In the genomic region with DNA sequence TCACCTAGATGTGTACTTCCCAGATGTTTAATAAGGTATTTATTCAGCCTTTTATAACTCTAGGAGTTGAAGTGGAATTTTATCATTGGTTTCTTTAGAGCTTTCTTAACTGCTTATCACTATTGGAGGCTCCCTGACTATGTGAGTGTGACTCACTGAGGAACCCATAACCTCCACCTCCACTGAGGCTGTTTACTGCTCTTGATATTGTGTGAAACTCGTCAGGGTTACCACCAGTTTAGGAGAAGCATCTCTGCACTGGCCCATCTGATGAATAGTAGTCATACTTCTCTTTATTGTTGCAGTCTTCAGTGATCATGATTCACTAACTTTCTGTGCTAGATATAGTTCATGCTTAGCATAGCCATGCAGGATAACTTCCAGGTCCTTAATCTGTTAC, we compare ENCODE assay signal across 24 cellular contexts.
DNase-seq lines count a peak whose midpoint lies in the region; ATAC-seq and TF ChIP-seq lines count a peak whose summit lies in the region.
"Had no signal": no experiment of that assay in that cellular context is flagged by ENCODE, and none has a peak within 500 bp of the region (broad histone marks: within the 10 kb centered on the region; RNA-seq: fewer than 3 reads in every experiment).

No MANE protein-coding gene starts in this region.

- CTCF ChIA-PET in BJ (lab: Yijun Ruan, JAX) = interaction anchor here (1.6 kb wide), 1 partner anchor 17 kb away, joined by 4 read pairs; no protein-coding TSS in a partner anchor

- H3K9me3 Mint-ChIP-seq in activated naive CD8-positive, alpha-beta T cell treated with anti-CD3 and anti-CD28 coated beads, Interleukin-2, amount 50 U/mL, for 24 hours = no peaks in the 10 kb centered on the region
- no peaks in the 10 kb centered on the region for H3K9me3 Mint-ChIP-seq in nephron progenitor cell
- H3K9me3 Mint-ChIP-seq: mesothelial cell of epicardium, nephron had no signal

- H3K4me3 Mint-ChIP-seq in activated naive CD8-positive, alpha-beta T cell treated with anti-CD3 and anti-CD28 coated beads, Interleukin-2, amount 50 U/mL, for 24 hours = no peak overlapping the region
- H3K4me3 Mint-ChIP-seq in nephron progenitor cell = no peak overlapping the region
- H3K4me3 Mint-ChIP-seq: mesothelial cell of epicardium, nephron had no signal

- H3K27me3 Mint-ChIP-seq in activated naive CD8-positive, alpha-beta T cell treated with anti-CD3 and anti-CD28 coated beads, Interleukin-2, amount 50 U/mL, for 24 hours = no peaks in the 10 kb centered on the region
- H3K27me3 Mint-ChIP-seq in nephron progenitor cell (ENCODE audit: low read depth, poor library complexity) = no peaks in the 10 kb centered on the region

- DNase-seq in BJ (ENCODE audit: low read depth) (peak; percentile 6), EL (peak; percentile 26), hepatocyte (ENCODE audit: low spot score) (peak; percentile 26), nephron progenitor cell (no peak), DMS153 (lab: John Stamatoyannopoulos, UW) (no peak)
- DNase-seq in activated naive CD8-positive, alpha-beta T cell treated with anti-CD3 and anti-CD28 coated beads, Interleukin-2, amount 50 U/mL, for 24 hours = no peak
- DNase-seq: activated gamma-delta T cell treated with Interleukin-2 at 50 U/mL for 16 hours; anterior cingulate cortex; DMS79; effector CD8-positive, alpha-beta T cell; KG1; left colon; MV-4-11; NCI-H187; posterior cingulate gyrus; stimulated activated naive CD4-positive, alpha-beta T cell; tibial artery; WERI-Rb-1 had no signal

- TF ChIP-seq CTCF in BJ (IDR thresholded peaks at IDR 0.05; ENCODE audit: insufficient read depth, low read depth, low read length) (no peak), hepatocyte (IDR thresholded peaks at IDR 0.05; ENCODE audit: poor library complexity) (no peak), nephron progenitor cell (IDR thresholded peaks at IDR 0.05) (no peak)

- H3K27me3 ChIP-seq in BJ (ENCODE audit: control insufficient read depth, insufficient read depth, low read length) (no peaks in the 10 kb centered on the region), hepatocyte (no peaks in the 10 kb centered on the region)
- H3K27me3 ChIP-seq: SJSA1, tibial artery had no signal

- 57% methylated on average over 1 of the region's 1 CpG for WGBS in hepatocyte (ENCODE audit: low lambda C conversion rate, missing lambda C conversion rate)

- H4K20me1 ChIP-seq in hepatocyte (ENCODE audit: insufficient read depth, poor library complexity, severe bottlenecking) = no peaks in the 10 kb centered on the region

- H3K4me1 ChIP-seq in hepatocyte (ENCODE audit: insufficient read depth) = peaks cover 5% of the 10 kb centered on the region
- H3K4me1 ChIP-seq: tibial artery had no signal

- no peaks in the 10 kb centered on the region for H3K9me3 ChIP-seq in hepatocyte (ENCODE audit: low read depth)
- H3K9me3 ChIP-seq: SJSA1, tibial artery had no signal

- H3K9me2 ChIP-seq in hepatocyte (replicated peaks; ENCODE audit: insufficient read depth) = no peaks in the 10 kb centered on the region

- no peak overlapping the region for H3K4me2 ChIP-seq in hepatocyte

- H3K27ac Mint-ChIP-seq in activated naive CD8-positive, alpha-beta T cell treated with anti-CD3 and anti-CD28 coated beads, Interleukin-2, amount 50 U/mL, for 24 hours = peak overlapping the region; percentile 16
- H3K27ac Mint-ChIP-seq in nephron progenitor cell = no peak overlapping the region
- H3K27ac Mint-ChIP-seq: mesothelial cell of epicardium, nephron had no signal

- POLR2A ChIA-PET in BJ (lab: Charles Lee) = no interaction called here

- peak; percentile 82 for ATAC-seq in activated naive CD8-positive, alpha-beta T cell treated with anti-CD3 and anti-CD28 coated beads, Interleukin-2, amount 50 U/mL, for 24 hours
- no peak for ATAC-seq in HG03039 (IDR thresholded peaks at IDR 0.05; ENCODE audit: unreplicated experiment)
- ATAC-seq: esophagus mucosa, HCT116, left colon had no signal

- peak overlapping the region; percentile 14 for H3K27ac ChIP-seq in hepatocyte
- H3K27ac ChIP-seq: SJSA1, tibial artery, WERI-Rb-1 had no signal

- H3K36me3 ChIP-seq in BJ (ENCODE audit: control insufficient read depth, insufficient read depth, low read length) (peaks cover 2% of the 10 kb centered on the region; the same call in 1 of the 2 replicates), hepatocyte (replicated peaks; ENCODE audit: insufficient read depth, low read depth) (no peaks in the 10 kb centered on the region)

- no peaks in the 10 kb centered on the region for H3K79me2 ChIP-seq in hepatocyte

- H2AFZ ChIP-seq in hepatocyte = no peak overlapping the region

- peaks cover 52% of the 10 kb centered on the region for H3K36me3 Mint-ChIP-seq in activated naive CD8-positive, alpha-beta T cell treated with anti-CD3 and anti-CD28 coated beads, Interleukin-2, amount 50 U/mL, for 24 hours (ENCODE audit: low read depth)
- H3K36me3 Mint-ChIP-seq in nephron progenitor cell (ENCODE audit: low read depth) = peaks cover 37% of the 10 kb centered on the region

- H3K4me3 ChIP-seq in BJ (ENCODE audit: low read depth, low read length) = no peak overlapping the region
- no peak overlapping the region for H3K4me3 ChIP-seq in hepatocyte
- H3K4me3 ChIP-seq: SJSA1, tibial artery had no signal

- H3K4me1 Mint-ChIP-seq in activated naive CD8-positive, alpha-beta T cell treated with anti-CD3 and anti-CD28 coated beads, Interleukin-2, amount 50 U/mL, for 24 hours = peaks cover 44% of the 10 kb centered on the region
- peaks cover 2% of the 10 kb centered on the region for H3K4me1 Mint-ChIP-seq in nephron progenitor cell

Comparison
In these comparisons a context has a peak if more than half of its experiments do, and no peak if none do; other contexts are left out.
1. DNase-seq: peak in BJ (single experiment), EL (single experiment) and hepatocyte (single experiment); none in activated naive CD8-positive, alpha-beta T cell treated with anti-CD3 and anti-CD28 coated beads, Interleukin-2, amount 50 U/mL, for 24 hours (single experiment), nephron progenitor cell (single experiment) and DMS153 (single experiment).